ENCODE assay signal across 11 cellular contexts in genomic region chr11:95256204-95256819, GRCh38. TPM values are rescaled to one million over a fixed set of nuclear protein-coding genes. Genes with fewer than 3 reads are reported as not detected.
DNase-seq lines count a peak whose midpoint lies in the region; ATAC-seq lines count a peak whose summit lies in the region.
"Had no signal": no experiment of that assay in that cellular context is flagged by ENCODE, and none has a peak within 500 bp of the region (broad histone marks: within the 10 kb centered on the region; RNA-seq: fewer than 3 reads in every experiment).

No MANE protein-coding gene starts in this region.

- intact Hi-C loops in activated CD4-positive, alpha-beta T cell treated with anti-CD3 and anti-CD28 coated beads for 36 hours (cut with DNase I, micrococcal nuclease) = no loop called here

- POLR2A ChIA-PET in activated CD4-positive, alpha-beta T cell treated with anti-CD3 and anti-CD28 coated beads, Interleukin-2, amount 10 ng/mL, durations not matched to agents 7 days and 5 days (lab: Charles Lee) = no interaction called here
- POLR2A ChIA-PET in activated CD4-positive, alpha-beta T cell treated with anti-CD3 and anti-CD28 coated beads for 36 hours (lab: Charles Lee) = no interaction called here

- peak overlapping the region; percentile 63 for H3K27ac Mint-ChIP-seq in activated CD4-positive, alpha-beta T cell treated with anti-CD3 and anti-CD28 coated beads, Interleukin-2, amount 10 ng/mL, durations not matched to agents 7 days and 5 days
- H3K27ac Mint-ChIP-seq in activated CD4-positive, alpha-beta T cell treated with anti-CD3 and anti-CD28 coated beads for 36 hours = no peak overlapping the region
- peak overlapping the region; percentile 51 for H3K27ac Mint-ChIP-seq in T-helper 17 cell
- peak overlapping the region; percentile 94 for H3K27ac Mint-ChIP-seq in stimulated activated naive B cell treated with anti-CD40 and anti-IgM and Interleukin-4, amounts not matched to agents 10 μg/mL and 1 μg/mL and 100 μg/mL, for 72 hours

- H3K27me3 Mint-ChIP-seq in activated CD4-positive, alpha-beta T cell treated with anti-CD3 and anti-CD28 coated beads, Interleukin-2, amount 10 ng/mL, durations not matched to agents 7 days and 5 days = no peaks in the 10 kb centered on the region
- H3K27me3 Mint-ChIP-seq in activated CD4-positive, alpha-beta T cell treated with anti-CD3 and anti-CD28 coated beads for 36 hours = no peaks in the 10 kb centered on the region
- H3K27me3 Mint-ChIP-seq in T-helper 17 cell = no peaks in the 10 kb centered on the region
- H3K27me3 Mint-ChIP-seq in stimulated activated naive B cell treated with anti-CD40 and anti-IgM and Interleukin-4, amounts not matched to agents 10 μg/mL and 1 μg/mL and 100 μg/mL, for 72 hours = no peaks in the 10 kb centered on the region

- H3K36me3 Mint-ChIP-seq in activated CD4-positive, alpha-beta T cell treated with anti-CD3 and anti-CD28 coated beads, Interleukin-2, amount 10 ng/mL, durations not matched to agents 7 days and 5 days (ENCODE audit: low read depth) = peaks cover 2% of the 10 kb centered on the region
- H3K36me3 Mint-ChIP-seq in activated CD4-positive, alpha-beta T cell treated with anti-CD3 and anti-CD28 coated beads for 36 hours (ENCODE audit: low read depth) = no peaks in the 10 kb centered on the region
- no peaks in the 10 kb centered on the region for H3K36me3 Mint-ChIP-seq in T-helper 17 cell (ENCODE audit: low read depth)
- H3K36me3 Mint-ChIP-seq in stimulated activated naive B cell treated with anti-CD40 and anti-IgM and Interleukin-4, amounts not matched to agents 10 μg/mL and 1 μg/mL and 100 μg/mL, for 72 hours = no peaks in the 10 kb centered on the region

- DNase-seq in activated CD4-positive, alpha-beta T cell treated with anti-CD3 and anti-CD28 coated beads, Interleukin-2, amount 10 ng/mL, durations not matched to agents 7 days and 5 days = no peak
- no peak for DNase-seq in activated CD4-positive, alpha-beta T cell treated with anti-CD3 and anti-CD28 coated beads for 36 hours
- DNase-seq in T-helper 17 cell = no peak
- DNase-seq in hippocampal formation (lab: John Stamatoyannopoulos, UW) = peak; percentile 9 to 10
- no peak for DNase-seq in stimulated activated naive B cell treated with anti-CD40 and anti-IgM and Interleukin-4, amounts not matched to agents 10 μg/mL and 1 μg/mL and 100 μg/mL, for 72 hours
- DNase-seq in NCI-H1436 (lab: John Stamatoyannopoulos, UW) = no peak
- DNase-seq in NCI-H1436 treated with DMSO at 0.1 percent for 48 hours (lab: John Stamatoyannopoulos, UW) = no peak
- DNase-seq: NCI-H1417 treated with DMSO at 0.1 percent for 48 hours, psoas muscle, T1000 had no signal

- H3K4me3 Mint-ChIP-seq in activated CD4-positive, alpha-beta T cell treated with anti-CD3 and anti-CD28 coated beads, Interleukin-2, amount 10 ng/mL, durations not matched to agents 7 days and 5 days = no peak overlapping the region
- H3K4me3 Mint-ChIP-seq in activated CD4-positive, alpha-beta T cell treated with anti-CD3 and anti-CD28 coated beads for 36 hours = no peak overlapping the region
- peak overlapping the region; percentile 9 for H3K4me3 Mint-ChIP-seq in T-helper 17 cell
- peak overlapping the region in 1 of 2 donors; percentile 29 for H3K4me3 Mint-ChIP-seq in stimulated activated naive B cell treated with anti-CD40 and anti-IgM and Interleukin-4, amounts not matched to agents 10 μg/mL and 1 μg/mL and 100 μg/mL, for 72 hours

- H3K4me1 Mint-ChIP-seq in activated CD4-positive, alpha-beta T cell treated with anti-CD3 and anti-CD28 coated beads, Interleukin-2, amount 10 ng/mL, durations not matched to agents 7 days and 5 days = peaks cover 46% of the 10 kb centered on the region
- H3K4me1 Mint-ChIP-seq in activated CD4-positive, alpha-beta T cell treated with anti-CD3 and anti-CD28 coated beads for 36 hours = peaks cover 46% of the 10 kb centered on the region
- H3K4me1 Mint-ChIP-seq in T-helper 17 cell = peaks cover 29% of the 10 kb centered on the region
- peaks cover 45 to 66% of the 10 kb centered on the region in 2 donors for H3K4me1 Mint-ChIP-seq in stimulated activated naive B cell treated with anti-CD40 and anti-IgM and Interleukin-4, amounts not matched to agents 10 μg/mL and 1 μg/mL and 100 μg/mL, for 72 hours

- CTCF ChIA-PET in activated CD4-positive, alpha-beta T cell treated with anti-CD3 and anti-CD28 coated beads, Interleukin-2, amount 10 ng/mL, durations not matched to agents 7 days and 5 days (lab: Charles Lee) = no interaction called here
- CTCF ChIA-PET in activated CD4-positive, alpha-beta T cell treated with anti-CD3 and anti-CD28 coated beads for 36 hours (lab: Charles Lee) = interaction anchor here (1.1 to 2.1 kb wide), 2 partner anchors 27 to 54 kb away, joined by 3 to 8 read pairs; no protein-coding TSS in a partner anchor

- no peak for ATAC-seq in activated CD4-positive, alpha-beta T cell treated with anti-CD3 and anti-CD28 coated beads for 36 hours
- no peak for ATAC-seq in T-helper 17 cell
- peak in 1 of 2 donors; percentile 13 for ATAC-seq in stimulated activated naive B cell treated with anti-CD40 and anti-IgM and Interleukin-4, amounts not matched to agents 10 μg/mL and 1 μg/mL and 100 μg/mL, for 72 hours (replicated peaks)
- ATAC-seq in HG03039 (IDR thresholded peaks at IDR 0.05; ENCODE audit: unreplicated experiment) = no peak
- ATAC-seq: psoas muscle had no signal

- H3K9me3 ChIP-seq in T-helper 17 cell (ENCODE audit: control insufficient read depth, low read length, poor library complexity, severe bottlenecking) = no peaks in the 10 kb centered on the region
- H3K9me3 ChIP-seq: psoas muscle had no signal

- peaks cover 6% of the 10 kb centered on the region for H3K9me3 Mint-ChIP-seq in activated CD4-positive, alpha-beta T cell treated with anti-CD3 and anti-CD28 coated beads, Interleukin-2, amount 10 ng/mL, durations not matched to agents 7 days and 5 days
- H3K9me3 Mint-ChIP-seq in activated CD4-positive, alpha-beta T cell treated with anti-CD3 and anti-CD28 coated beads for 36 hours (ENCODE audit: low read depth) = no peaks in the 10 kb centered on the region
- H3K9me3 Mint-ChIP-seq in stimulated activated naive B cell treated with anti-CD40 and anti-IgM and Interleukin-4, amounts not matched to agents 10 μg/mL and 1 μg/mL and 100 μg/mL, for 72 hours = peaks cover 0 to 4% of the 10 kb centered on the region in 2 donors

RNA-seq across cellular contexts. Expression of gene SESN3, which starts 25.3 kb away (rescaled TPM):
- total RNA-seq in activated CD4-positive, alpha-beta T cell treated with anti-CD3 and anti-CD28 coated beads, Interleukin-2, amount 10 ng/mL, durations not matched to agents 7 days and 5 days = 10 to 100 TPM; 47.6 to 50.6 TPM
- total RNA-seq in activated CD4-positive, alpha-beta T cell treated with anti-CD3 and anti-CD28 coated beads for 36 hours = 10 to 100 TPM in 1 of 2 experiments, 1 to 10 TPM in 1; 8.4 to 12.3 TPM
- total RNA-seq in T-helper 17 cell = 10 to 100 TPM; 48.7 to 53.0 TPM

Comparison
In these comparisons a context has a peak if more than half of its experiments do, and no peak if none do; other contexts are left out.
1. DNase-seq: peak in hippocampal formation (2 of 2); none in activated CD4-positive, alpha-beta T cell treated with anti-CD3 and anti-CD28 coated beads, Interleukin-2, amount 10 ng/mL, durations not matched to agents 7 days and 5 days (single experiment), activated CD4-positive, alpha-beta T cell treated with anti-CD3 and anti-CD28 coated beads for 36 hours (single experiment), T-helper 17 cell (0 of 3), stimulated activated naive B cell treated with anti-CD40 and anti-IgM and Interleukin-4, amounts not matched to agents 10 μg/mL and 1 μg/mL and 100 μg/mL, for 72 hours (single experiment), NCI-H1436 (single experiment) and NCI-H1436 treated with DMSO at 0.1 percent for 48 hours (single experiment).